In genomic region chr3:47892284-47892683, GRCh38 we compare ENCODE assay signal across 16 cellular contexts.
DNase-seq lines count a peak whose midpoint lies in the region; ATAC-seq and TF ChIP-seq lines count a peak whose summit lies in the region.
"Had no signal": no experiment of that assay in that cellular context is flagged by ENCODE, and none has a peak within 500 bp of the region (broad histone marks: within the 10 kb centered on the region; RNA-seq: fewer than 3 reads in every experiment).

No MANE protein-coding gene starts in this region.

- TF ChIP-seq RAD21 in neural cell (conservative IDR thresholded peaks at IDR 0.05), result no peak

- peak overlapping the region; percentile 78 for H3K27ac Mint-ChIP-seq in WTC11
- H3K27ac Mint-ChIP-seq in glutamatergic neuron (ENCODE audit: unreplicated experiment), result peak overlapping the region; percentile 98
- H3K27ac Mint-ChIP-seq: activated B cell treated with CpG ODN at 0.5 μM for 24 hours had no signal

- peaks cover 50% of the 10 kb centered on the region for H3K4me1 Mint-ChIP-seq in WTC11
- H3K4me1 Mint-ChIP-seq in glutamatergic neuron (ENCODE audit: low read depth, unreplicated experiment), result peaks cover 51% of the 10 kb centered on the region
- H3K4me1 Mint-ChIP-seq: activated B cell treated with CpG ODN at 0.5 μM for 24 hours had no signal

- no peaks in the 10 kb centered on the region for H3K27me3 Mint-ChIP-seq in WTC11 (ENCODE audit: low read depth)
- peaks cover 10% of the 10 kb centered on the region for H3K27me3 Mint-ChIP-seq in glutamatergic neuron (ENCODE audit: unreplicated experiment)
- H3K27me3 Mint-ChIP-seq: activated B cell treated with CpG ODN at 0.5 μM for 24 hours had no signal

- H3K27me3 ChIP-seq in A673 (replicated peaks; ENCODE audit: insufficient read depth, low read depth, low read length, poor library complexity) (no peaks in the 10 kb centered on the region), neural cell (ENCODE audit: insufficient read depth, low read depth, low read length) (no peaks in the 10 kb centered on the region)
- H3K27me3 ChIP-seq: stomach had no signal

- H3K4me1 ChIP-seq in A673 (ENCODE audit: insufficient read depth, low read length, poor library complexity, severe bottlenecking), result peaks cover 21% of the 10 kb centered on the region

- H2AFZ ChIP-seq in neural cell (ENCODE audit: low read depth, low read length), result peak overlapping the region; percentile 48

- H3K4me3 ChIP-seq in A673 (ENCODE audit: low read depth, low read length, poor library complexity, severe bottlenecking), result peak overlapping the region; percentile 31
- peak overlapping the region; percentile 66 for H3K4me3 ChIP-seq in neural cell (ENCODE audit: low read length)
- H3K4me3 ChIP-seq: stomach had no signal

- H3K4me2 ChIP-seq in neural cell (ENCODE audit: low read length), result peak overlapping the region; percentile 82

- H3K4me3 Mint-ChIP-seq in WTC11, result peak overlapping the region; percentile 3; the same call in 1 of the 2 replicates
- H3K4me3 Mint-ChIP-seq in glutamatergic neuron (ENCODE audit: unreplicated experiment), result peak overlapping the region; percentile 69
- H3K4me3 Mint-ChIP-seq: activated B cell treated with CpG ODN at 0.5 μM for 24 hours had no signal

- H3K9me3 Mint-ChIP-seq in WTC11 (peaks cover 10% of the 10 kb centered on the region), glutamatergic neuron (ENCODE audit: unreplicated experiment) (peaks cover 14% of the 10 kb centered on the region)
- H3K9me3 Mint-ChIP-seq: activated B cell treated with CpG ODN at 0.5 μM for 24 hours had no signal

- CTCF ChIA-PET in A673 (lab: Charles Lee), result interaction anchor here (1.3 kb wide), 1 partner anchor 259 kb away, joined by 3 read pairs; no protein-coding TSS in a partner anchor
- CTCF ChIA-PET in WTC11 (lab: Charles Lee), result interaction anchor here (0.9 to 3.2 kb wide), 4 partner anchors 55 to 266 kb away, joined by 5 to 30 read pairs (median 6); no protein-coding TSS in a partner anchor

- H3K36me3 Mint-ChIP-seq in WTC11 (peaks cover 18% of the 10 kb centered on the region), glutamatergic neuron (ENCODE audit: unreplicated experiment) (peaks cover 7% of the 10 kb centered on the region)

- H4K20me1 ChIP-seq in neural cell (ENCODE audit: insufficient read depth), result no peaks in the 10 kb centered on the region

- peak overlapping the region; percentile 42 for H3K27ac ChIP-seq in A673 (ENCODE audit: low read depth, low read length, poor library complexity, severe bottlenecking)
- H3K27ac ChIP-seq in neural cell (ENCODE audit: low read length), result peak overlapping the region; percentile 98
- H3K27ac ChIP-seq: RWPE1 had no signal

- intact Hi-C loops in A673 (cut with micrococcal nuclease; ENCODE audit: unreplicated experiment), result no loop called here

- POLR2A ChIA-PET in A673 (lab: Charles Lee; ENCODE audit: low non-redundant PET), result no interaction called here
- POLR2A ChIA-PET in WTC11 (lab: Charles Lee), result interaction anchor here (0.6 kb wide), 1 partner anchor 39 kb away, joined by 6 read pairs; no protein-coding TSS in a partner anchor

- peaks cover 29% of the 10 kb centered on the region for H3K79me2 ChIP-seq in neural cell (replicated peaks; ENCODE audit: insufficient read depth, low read length)

- peaks cover 7% of the 10 kb centered on the region for H3F3A ChIP-seq in neural cell (ENCODE audit: insufficient read depth, low read length, poor library complexity, severe bottlenecking)

- ATAC-seq in WTC11 (peak; percentile 59), HG02798 (IDR thresholded peaks at IDR 0.05; ENCODE audit: poor library complexity, unreplicated experiment) (no peak), GM21528 (IDR thresholded peaks at IDR 0.05; ENCODE audit: low FRiP score, unreplicated experiment) (no peak)
- ATAC-seq: left lobe of liver had no signal

- H3K36me3 ChIP-seq in A673 (ENCODE audit: insufficient read depth, low read length, poor library complexity, severe bottlenecking) (no peaks in the 10 kb centered on the region), neural cell (ENCODE audit: insufficient read depth, low read length) (no peaks in the 10 kb centered on the region)

- no peak for TF ChIP-seq CTCF in A673 (conservative IDR thresholded peaks at IDR 0.05; ENCODE audit: low read depth, low read length)
- TF ChIP-seq CTCF in WTC11 (IDR thresholded peaks at IDR 0.05), result no peak
- no peak for TF ChIP-seq CTCF in glutamatergic neuron (IDR thresholded peaks at IDR 0.05; ENCODE audit: partially characterized antibody, unreplicated experiment)
- TF ChIP-seq CTCF in neural cell (IDR thresholded peaks at IDR 0.05; ENCODE audit: poor library complexity, severe bottlenecking), result no peak

- H3K9me3 ChIP-seq in A673 (ENCODE audit: low read depth, low read length, poor library complexity, severe bottlenecking) (no peaks in the 10 kb centered on the region), neural cell (ENCODE audit: low read length) (no peaks in the 10 kb centered on the region)
- H3K9me3 ChIP-seq: stomach had no signal

- DNase-seq in A673 (ENCODE audit: low spot score), result no peak
- no peak for DNase-seq in WTC11 (ENCODE audit: low spot score)
- no peak for DNase-seq in glutamatergic neuron
- no peak for DNase-seq in activated CD4-positive, alpha-beta T cell treated with anti-CD3 and anti-CD28 coated beads for 1 hour
- DNase-seq in NCI-H524 treated with DMSO at 0.1 percent for 48 hours (lab: John Stamatoyannopoulos, UW), result no peak
- DNase-seq: activated B cell treated with CpG ODN at 0.5 μM for 24 hours, amniotic stem cell, EL, KBM-7, NCI-H1048, stomach had no signal

- no peaks in the 10 kb centered on the region for H3K9me2 ChIP-seq in neural cell (ENCODE audit: insufficient read depth, low read length)

- peak; percentile 6 for TF ChIP-seq EP300 in neural cell (conservative IDR thresholded peaks at IDR 0.05; ENCODE audit: poor library complexity, severe bottlenecking)

- no TSS peak for BruUV-seq in A673 (replicated peaks; lab: Mats Ljungman, UMichigan)

- H3K9ac ChIP-seq in neural cell (ENCODE audit: low read length), result peak overlapping the region; percentile 88

TF ChIP-seq in WTC11, 78 proteins besides CTCF, POLR2A, EP300 and RAD21 (continues in another document):
- TF ChIP-seq HMGA2 (CRISPR knock-in tag; IDR thresholded peaks at IDR 0.05) (no peak), SOX15 (CRISPR knock-in tag; IDR thresholded peaks at IDR 0.05) (no peak), ZNF138 (CRISPR knock-in tag; conservative IDR thresholded peaks at IDR 0.05) (no peak), ESRRA (CRISPR knock-in tag; IDR thresholded peaks at IDR 0.05; ENCODE audit: borderline replicate concordance) (no peak), CDX4 (CRISPR knock-in tag; IDR thresholded peaks at IDR 0.05; ENCODE audit: borderline replicate concordance) (no peak), RORB (CRISPR knock-in tag; IDR thresholded peaks at IDR 0.05) (no peak), CREB1 (CRISPR knock-in tag; IDR thresholded peaks at IDR 0.05) (no peak), ETV6 (CRISPR knock-in tag; IDR thresholded peaks at IDR 0.05) (no peak)
- TF ChIP-seq, protein P1, sequence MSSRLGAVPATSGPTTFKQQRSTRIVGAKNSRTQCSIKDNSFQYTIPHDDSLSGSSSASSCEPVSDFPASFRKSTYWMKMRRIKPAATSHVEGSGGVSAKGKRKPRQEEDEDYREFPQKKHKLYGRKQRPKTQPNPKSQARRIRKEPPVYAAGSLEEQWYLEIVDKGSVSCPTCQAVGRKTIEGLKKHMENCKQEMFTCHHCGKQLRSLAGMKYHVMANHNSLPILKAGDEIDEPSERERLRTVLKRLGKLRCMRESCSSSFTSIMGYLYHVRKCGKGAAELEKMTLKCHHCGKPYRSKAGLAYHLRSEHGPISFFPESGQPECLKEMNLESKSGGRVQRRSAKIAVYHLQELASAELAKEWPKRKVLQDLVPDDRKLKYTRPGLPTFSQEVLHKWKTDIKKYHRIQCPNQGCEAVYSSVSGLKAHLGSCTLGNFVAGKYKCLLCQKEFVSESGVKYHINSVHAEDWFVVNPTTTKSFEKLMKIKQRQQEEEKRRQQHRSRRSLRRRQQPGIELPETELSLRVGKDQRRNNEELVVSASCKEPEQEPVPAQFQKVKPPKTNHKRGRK (CRISPR knock-in tag; IDR thresholded peaks at IDR 0.05; ENCODE audit: borderline replicate concordance), result no peak

TF ChIP-seq in neural cell, 6 proteins besides CTCF, POLR2A, EP300 and RAD21:
- TF ChIP-seq POLR2AphosphoS5 (IDR thresholded peaks at IDR 0.05), result peak; percentile 80
- TF ChIP-seq TAF1 (IDR thresholded peaks at IDR 0.05; ENCODE audit: low read depth), result no peak
- no peak for TF ChIP-seq MXI1 (conservative IDR thresholded peaks at IDR 0.05; ENCODE audit: poor library complexity, severe bottlenecking)
- no peak for TF ChIP-seq EZH2 (IDR thresholded peaks at IDR 0.05; ENCODE audit: borderline replicate concordance, insufficient read depth, low read length, poor library complexity, severe bottlenecking)
- TF ChIP-seq SMC3 (conservative IDR thresholded peaks at IDR 0.05; ENCODE audit: poor library complexity), result no peak
- peak; percentile 36 for TF ChIP-seq REST (IDR thresholded peaks at IDR 0.05; ENCODE audit: borderline replicate concordance)
TF ChIP-seq in neural cell: peak in this region for 2.
